Comparison of ENCODE assay signal across 18 cellular contexts in genomic region chr6:134787261-134787871, GRCh38.
A peak's percentile ranks its signal among the peaks of the same experiment; 100 is the strongest.
DNase-seq lines count a peak whose midpoint lies in the region; ATAC-seq and TF ChIP-seq lines count a peak whose summit lies in the region.
"Had no signal": no experiment of that assay in that cellular context is flagged by ENCODE, and none has a peak within 500 bp of the region (broad histone marks: within the 10 kb centered on the region; RNA-seq: fewer than 3 reads in every experiment).

No MANE protein-coding gene starts in this region.

- H3K4me3 ChIP-seq in adipocyte (ENCODE audit: low read length) (no peak overlapping the region), fibroblast of villous mesenchyme (ENCODE audit: low read depth, low read length) (no peak overlapping the region), stomach (no peak overlapping the region)
- H3K4me3 ChIP-seq: heart right ventricle, left ventricle myocardium inferior, neural progenitor cell, smooth muscle cell had no signal

- peaks cover 20% of the 10 kb centered on the region for H3K36me3 Mint-ChIP-seq in HFFc6 (ENCODE audit: low read depth)
- peaks cover 3 to 8% of the 10 kb centered on the region in 2 donors for H3K36me3 Mint-ChIP-seq in stimulated activated naive B cell treated with anti-CD40 and anti-IgM and Interleukin-4, amounts not matched to agents 10 μg/mL and 1 μg/mL and 100 μg/mL, for 72 hours

- H3K9ac ChIP-seq in adipocyte (ENCODE audit: low read length), result no peak overlapping the region
- H3K9ac ChIP-seq: neural progenitor cell had no signal

- intact Hi-C loops in stomach (cut with DNase I; ENCODE audit: low total_unique reads), result no loop called here

- H3K4me1 ChIP-seq in adipocyte (ENCODE audit: control insufficient read depth, insufficient read depth, low read length) (peaks cover 5% of the 10 kb centered on the region), stomach (no peaks in the 10 kb centered on the region)
- H3K4me1 ChIP-seq: heart right ventricle, left ventricle myocardium inferior, neural progenitor cell had no signal

- H3K9me3 ChIP-seq in adipocyte (ENCODE audit: control insufficient read depth, low read length) (peaks cover 21% of the 10 kb centered on the region), stomach (peaks cover 6 to 27% (median 24%) of the 10 kb centered on the region in 4 donors)

- no peak for TF ChIP-seq EP300 in stomach (IDR thresholded peaks at IDR 0.05)

- peak; percentile 48 for DNase-seq in A172 (ENCODE audit: low spot score)
- peak; percentile 70 for DNase-seq in HFFc6
- DNase-seq in adipocyte (ENCODE audit: low read depth), result peak; percentile 48
- DNase-seq in fibroblast of villous mesenchyme (ENCODE audit: low read depth), result peak; percentile 19
- DNase-seq in NCI-H1930 (lab: John Stamatoyannopoulos, UW), result no peak
- no peak for DNase-seq in stomach
- no peak for DNase-seq in stimulated activated naive B cell treated with anti-CD40 and anti-IgM and Interleukin-4, amounts not matched to agents 10 μg/mL and 1 μg/mL and 100 μg/mL, for 72 hours
- DNase-seq: cortex of kidney, DND-41, heart right ventricle, left ventricle myocardium inferior, NCI-H146, NCI-H748 treated with DMSO at 0.1 percent for 48 hours, SIG-M5 had no signal

- H3K27ac ChIP-seq in stomach, result peak overlapping the region in 1 of 5 donors; percentile 53
- H3K27ac ChIP-seq: heart right ventricle, left ventricle myocardium inferior, neural progenitor cell had no signal

- H3K36me3 ChIP-seq in adipocyte (ENCODE audit: control insufficient read depth, insufficient read depth, low read length, severe bottlenecking), result no peaks in the 10 kb centered on the region
- no peaks in the 10 kb centered on the region for H3K36me3 ChIP-seq in stomach
- H3K36me3 ChIP-seq: heart right ventricle, left ventricle myocardium inferior, neural progenitor cell had no signal

- H3K27me3 Mint-ChIP-seq in HFFc6 (ENCODE audit: insufficient read depth), result peaks cover 9% of the 10 kb centered on the region
- H3K27me3 Mint-ChIP-seq in stimulated activated naive B cell treated with anti-CD40 and anti-IgM and Interleukin-4, amounts not matched to agents 10 μg/mL and 1 μg/mL and 100 μg/mL, for 72 hours, result peaks cover 3 to 21% of the 10 kb centered on the region in 2 donors

- no peak overlapping the region for H3K4me3 Mint-ChIP-seq in HFFc6
- H3K4me3 Mint-ChIP-seq in stimulated activated naive B cell treated with anti-CD40 and anti-IgM and Interleukin-4, amounts not matched to agents 10 μg/mL and 1 μg/mL and 100 μg/mL, for 72 hours, result no peak overlapping the region
- H3K4me3 Mint-ChIP-seq: neural progenitor cell had no signal

- ATAC-seq in stimulated activated naive B cell treated with anti-CD40 and anti-IgM and Interleukin-4, amounts not matched to agents 10 μg/mL and 1 μg/mL and 100 μg/mL, for 72 hours (replicated peaks), result no peak
- no peak for ATAC-seq in GM18505 (IDR thresholded peaks at IDR 0.05; ENCODE audit: unreplicated experiment)
- ATAC-seq: activated naive CD4-positive, alpha-beta T cell treated with anti-CD3 and anti-CD28 coated beads, Interleukin-2, amount 50 U/mL, for 72 hours; heart right ventricle had no signal

- 46 to 63% (median 49%) methylated on average over 6 of the region's 6 CpGs for WGBS in stomach, 5 donors

- TF ChIP-seq CTCF in HFFc6 (IDR thresholded peaks at IDR 0.05), result no peak
- no peak for TF ChIP-seq CTCF in fibroblast of villous mesenchyme (IDR thresholded peaks at IDR 0.05; ENCODE audit: insufficient read depth, low read depth, low read length)
- no peak for TF ChIP-seq CTCF in stomach (IDR thresholded peaks at IDR 0.05)

- H3K27me3 ChIP-seq in adipocyte (replicated peaks; ENCODE audit: control insufficient read depth, insufficient read depth, low read length) (no peaks in the 10 kb centered on the region), stomach (no peaks in the 10 kb centered on the region)
- H3K27me3 ChIP-seq: heart right ventricle, neural progenitor cell had no signal

- H3K27ac Mint-ChIP-seq in HFFc6, result no peak overlapping the region
- H3K27ac Mint-ChIP-seq in stimulated activated naive B cell treated with anti-CD40 and anti-IgM and Interleukin-4, amounts not matched to agents 10 μg/mL and 1 μg/mL and 100 μg/mL, for 72 hours, result no peak overlapping the region
- H3K27ac Mint-ChIP-seq: activated naive CD4-positive, alpha-beta T cell treated with anti-CD3 and anti-CD28 coated beads, Interleukin-2, amount 50 U/mL, for 72 hours; neural progenitor cell had no signal

- H3K4me1 Mint-ChIP-seq in HFFc6 (ENCODE audit: low read depth), result peaks cover 17% of the 10 kb centered on the region
- no peaks in the 10 kb centered on the region for H3K4me1 Mint-ChIP-seq in stimulated activated naive B cell treated with anti-CD40 and anti-IgM and Interleukin-4, amounts not matched to agents 10 μg/mL and 1 μg/mL and 100 μg/mL, for 72 hours
- H3K4me1 Mint-ChIP-seq: neural progenitor cell had no signal

- TF ChIP-seq POLR2A in stomach (IDR thresholded peaks at IDR 0.05) (no peak), GM18505 (IDR thresholded peaks at IDR 0.05; ENCODE audit: borderline replicate concordance, extremely low read depth, insufficient read depth, insufficient read length) (no peak)

- peaks cover 22% of the 10 kb centered on the region for H3K9me3 Mint-ChIP-seq in HFFc6
- H3K9me3 Mint-ChIP-seq in stimulated activated naive B cell treated with anti-CD40 and anti-IgM and Interleukin-4, amounts not matched to agents 10 μg/mL and 1 μg/mL and 100 μg/mL, for 72 hours, result peaks cover 16% of the 10 kb centered on the region in 2 donors

Comparison
In these comparisons a context has a peak if more than half of its experiments do, and no peak if none do; other contexts are left out.
1. DNase-seq: peak in A172 (single experiment), HFFc6 (single experiment), adipocyte (single experiment) and fibroblast of villous mesenchyme (single experiment); none in NCI-H1930 (0 of 2), stomach (single experiment) and stimulated activated naive B cell treated with anti-CD40 and anti-IgM and Interleukin-4, amounts not matched to agents 10 μg/mL and 1 μg/mL and 100 μg/mL, for 72 hours (single experiment).